ENCODE assay signal across 1 cellular context in the genomic region with DNA sequence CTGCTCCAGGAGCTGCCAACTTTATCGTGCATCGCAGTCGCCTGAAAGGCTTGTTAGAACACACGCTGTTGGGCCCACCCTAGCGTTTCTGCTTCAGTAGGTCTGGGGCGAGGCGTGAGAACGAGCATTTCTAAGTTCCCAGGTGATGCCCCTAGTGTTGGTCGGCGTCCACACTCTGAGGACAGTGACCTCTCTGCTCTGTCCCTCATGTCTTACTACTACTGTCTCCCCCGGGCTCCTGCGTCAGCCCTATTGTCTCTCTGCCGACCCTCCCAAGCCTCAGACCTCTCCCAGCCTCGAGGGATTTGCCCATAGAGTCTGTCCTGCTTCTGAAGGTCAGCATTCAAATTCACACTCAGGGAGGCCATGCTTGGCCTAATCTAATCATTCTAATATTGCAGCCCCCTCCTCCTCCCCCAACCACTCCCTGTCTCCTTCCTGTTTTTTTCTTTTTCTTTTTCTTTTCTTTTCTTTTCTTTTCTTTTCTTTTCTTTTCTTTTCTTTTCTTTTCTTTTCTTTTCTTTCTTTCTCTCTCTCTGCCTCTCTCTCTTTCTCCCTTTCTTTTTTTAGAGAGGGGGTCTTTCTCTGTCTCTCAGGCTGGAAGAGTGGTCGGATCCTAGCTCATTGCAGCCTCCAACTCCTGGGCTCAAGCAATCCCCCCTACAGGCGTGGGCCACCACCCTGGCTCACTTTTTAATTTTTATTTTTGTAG.
A peak's percentile ranks its signal among the peaks of the same experiment; 100 is the strongest.
TF ChIP-seq lines count a peak whose summit lies in the region.

No MANE protein-coding gene starts in this region.

TF ChIP-seq in HepG2, 621 proteins besides CTCF, POLR2A, EP300 and RAD21 (continued from another document and continues in another):
- TF ChIP-seq ZNF740 (CRISPR knock-in tag; IDR thresholded peaks at IDR 0.05) = no peak
- 0 out of 2 replicates have a peak, but pooled peaks have one; percentile 32 for TF ChIP-seq ZNF512B (CRISPR knock-in tag; IDR thresholded peaks at IDR 0.05; ENCODE audit: borderline replicate concordance)
- TF ChIP-seq, protein P1, sequence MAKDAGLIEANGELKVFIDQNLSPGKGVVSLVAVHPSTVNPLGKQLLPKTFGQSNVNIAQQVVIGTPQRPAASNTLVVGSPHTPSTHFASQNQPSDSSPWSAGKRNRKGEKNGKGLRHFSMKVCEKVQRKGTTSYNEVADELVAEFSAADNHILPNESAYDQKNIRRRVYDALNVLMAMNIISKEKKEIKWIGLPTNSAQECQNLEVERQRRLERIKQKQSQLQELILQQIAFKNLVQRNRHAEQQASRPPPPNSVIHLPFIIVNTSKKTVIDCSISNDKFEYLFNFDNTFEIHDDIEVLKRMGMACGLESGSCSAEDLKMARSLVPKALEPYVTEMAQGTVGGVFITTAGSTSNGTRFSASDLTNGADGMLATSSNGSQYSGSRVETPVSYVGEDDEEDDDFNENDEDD (CRISPR knock-in tag; IDR thresholded peaks at IDR 0.05; ENCODE audit: borderline replicate concordance) = no peak
- TF ChIP-seq KDM5A (IDR thresholded peaks at IDR 0.05; ENCODE audit: borderline replicate concordance, low read length) = no peak
- TF ChIP-seq SOX6 (IDR thresholded peaks at IDR 0.05) = no peak
- TF ChIP-seq SOX6 (CRISPR knock-in tag; IDR thresholded peaks at IDR 0.05) = peak; percentile 39
- no peak for TF ChIP-seq DMAP1 (CRISPR knock-in tag; IDR thresholded peaks at IDR 0.05)
- TF ChIP-seq IKZF4 (CRISPR knock-in tag; IDR thresholded peaks at IDR 0.05; ENCODE audit: borderline replicate concordance, low read depth, not compliant biosample characterization) = peak; percentile 2
- TF ChIP-seq RXRB (CRISPR knock-in tag; IDR thresholded peaks at IDR 0.05; ENCODE audit: borderline replicate concordance) = peak; percentile 80
- no peak for TF ChIP-seq EHMT2 (IDR thresholded peaks at IDR 0.05; ENCODE audit: borderline replicate concordance, low read depth, low read length)
- TF ChIP-seq FOXK1 (CRISPR knock-in tag; IDR thresholded peaks at IDR 0.05; ENCODE audit: borderline replicate concordance, low read depth) = no peak
- TF ChIP-seq NONO (IDR thresholded peaks at IDR 0.05) = no peak
- TF ChIP-seq NONO (CRISPR knock-in tag; conservative IDR thresholded peaks at IDR 0.05) = no peak
- TF ChIP-seq ZC3H13 (CRISPR knock-in tag; IDR thresholded peaks at IDR 0.05) = no peak
- no peak for TF ChIP-seq HES4 (CRISPR knock-in tag; IDR thresholded peaks at IDR 0.05; ENCODE audit: borderline replicate concordance)
- peak; percentile 84; the same call in 1 of the 2 replicates for TF ChIP-seq ZNF256 (CRISPR knock-in tag; conservative IDR thresholded peaks at IDR 0.05)
- TF ChIP-seq ZMAT3 (CRISPR knock-in tag; conservative IDR thresholded peaks at IDR 0.05) = no peak
- no peak for TF ChIP-seq HNF4G (IDR thresholded peaks at IDR 0.05; ENCODE audit: borderline replicate concordance, low read depth, low read length)
- TF ChIP-seq HNF4G (CRISPR knock-in tag; IDR thresholded peaks at IDR 0.05; ENCODE audit: borderline replicate concordance, low read depth) = no peak
- no peak for TF ChIP-seq POGZ (CRISPR knock-in tag; IDR thresholded peaks at IDR 0.05)
- no peak for TF ChIP-seq FOXO4 (CRISPR knock-in tag; conservative IDR thresholded peaks at IDR 0.05)
- peak; percentile 29 for TF ChIP-seq SKI (IDR thresholded peaks at IDR 0.05; ENCODE audit: partially characterized antibody)
- TF ChIP-seq SP140L (CRISPR knock-in tag; IDR thresholded peaks at IDR 0.05; ENCODE audit: borderline replicate concordance) = no peak
- no peak for TF ChIP-seq ZNF766 (CRISPR knock-in tag; IDR thresholded peaks at IDR 0.05; ENCODE audit: borderline replicate concordance)
- peak; percentile 76; the same call in 1 of the 2 replicates for TF ChIP-seq TGIF2 (CRISPR knock-in tag; IDR thresholded peaks at IDR 0.05)
- no peak; the same call in 1 of the 2 replicates for TF ChIP-seq KDM2A (CRISPR knock-in tag; IDR thresholded peaks at IDR 0.05; ENCODE audit: borderline replicate concordance, low read depth)
- no peak for TF ChIP-seq RNF219 (CRISPR knock-in tag; IDR thresholded peaks at IDR 0.05)
- no peak; the same call in 1 of the 2 replicates for TF ChIP-seq NAIF1 (CRISPR knock-in tag; IDR thresholded peaks at IDR 0.05; ENCODE audit: borderline replicate concordance)
- TF ChIP-seq NCOA1 (CRISPR knock-in tag; IDR thresholded peaks at IDR 0.05) = no peak
- no peak for TF ChIP-seq ZFX (CRISPR knock-in tag; IDR thresholded peaks at IDR 0.05; ENCODE audit: low read depth)
- TF ChIP-seq TRAFD1 (CRISPR knock-in tag; IDR thresholded peaks at IDR 0.05; ENCODE audit: borderline replicate concordance) = peak; percentile 7; the same call in 1 of the 2 replicates
- TF ChIP-seq FOXK2 (IDR thresholded peaks at IDR 0.05) = no peak
- no peak for TF ChIP-seq REL (CRISPR knock-in tag; conservative IDR thresholded peaks at IDR 0.05)
- TF ChIP-seq, protein P2, sequence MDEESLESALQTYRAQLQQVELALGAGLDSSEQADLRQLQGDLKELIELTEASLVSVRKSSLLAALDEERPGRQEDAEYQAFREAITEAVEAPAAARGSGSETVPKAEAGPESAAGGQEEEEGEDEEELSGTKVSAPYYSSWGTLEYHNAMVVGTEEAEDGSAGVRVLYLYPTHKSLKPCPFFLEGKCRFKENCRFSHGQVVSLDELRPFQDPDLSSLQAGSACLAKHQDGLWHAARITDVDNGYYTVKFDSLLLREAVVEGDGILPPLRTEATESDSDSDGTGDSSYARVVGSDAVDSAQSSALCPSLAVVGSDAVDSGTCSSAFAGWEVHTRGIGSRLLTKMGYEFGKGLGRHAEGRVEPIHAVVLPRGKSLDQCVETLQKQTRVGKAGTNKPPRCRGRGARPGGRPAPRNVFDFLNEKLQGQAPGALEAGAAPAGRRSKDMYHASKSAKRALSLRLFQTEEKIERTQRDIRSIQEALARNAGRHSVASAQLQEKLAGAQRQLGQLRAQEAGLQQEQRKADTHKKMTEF (CRISPR knock-in tag; IDR thresholded peaks at IDR 0.05) = no peak
- TF ChIP-seq BRD4 (CRISPR knock-in tag; IDR thresholded peaks at IDR 0.05) = no peak
- no peak for TF ChIP-seq UBTF (CRISPR knock-in tag; IDR thresholded peaks at IDR 0.05)
- 0 out of 2 replicates have a peak, but pooled peaks have one; percentile 7 for TF ChIP-seq SIX1 (CRISPR knock-in tag; IDR thresholded peaks at IDR 0.05; ENCODE audit: borderline replicate concordance)
- 0 out of 2 replicates have a peak, but pooled peaks have one; percentile 10 for TF ChIP-seq HMG20B (CRISPR knock-in tag; conservative IDR thresholded peaks at IDR 0.05)
- TF ChIP-seq RBM39 (IDR thresholded peaks at IDR 0.05; ENCODE audit: low read depth, low read length, poor library complexity, severe bottlenecking) = no peak
- TF ChIP-seq AGO1 (IDR thresholded peaks at IDR 0.05; ENCODE audit: low read depth, low read length, poor library complexity, severe bottlenecking) = no peak
- TF ChIP-seq ZNF546 (CRISPR knock-in tag; conservative IDR thresholded peaks at IDR 0.05) = no peak
- TF ChIP-seq RBM22 (optimal IDR thresholded peaks at IDR 0.05; ENCODE audit: low read length) = peak; percentile 47
- no peak for TF ChIP-seq ZNF253 (CRISPR knock-in tag; IDR thresholded peaks at IDR 0.05; ENCODE audit: borderline replicate concordance)
- no peak for TF ChIP-seq ZNF564 (CRISPR knock-in tag; IDR thresholded peaks at IDR 0.05)
- TF ChIP-seq, protein P3, sequence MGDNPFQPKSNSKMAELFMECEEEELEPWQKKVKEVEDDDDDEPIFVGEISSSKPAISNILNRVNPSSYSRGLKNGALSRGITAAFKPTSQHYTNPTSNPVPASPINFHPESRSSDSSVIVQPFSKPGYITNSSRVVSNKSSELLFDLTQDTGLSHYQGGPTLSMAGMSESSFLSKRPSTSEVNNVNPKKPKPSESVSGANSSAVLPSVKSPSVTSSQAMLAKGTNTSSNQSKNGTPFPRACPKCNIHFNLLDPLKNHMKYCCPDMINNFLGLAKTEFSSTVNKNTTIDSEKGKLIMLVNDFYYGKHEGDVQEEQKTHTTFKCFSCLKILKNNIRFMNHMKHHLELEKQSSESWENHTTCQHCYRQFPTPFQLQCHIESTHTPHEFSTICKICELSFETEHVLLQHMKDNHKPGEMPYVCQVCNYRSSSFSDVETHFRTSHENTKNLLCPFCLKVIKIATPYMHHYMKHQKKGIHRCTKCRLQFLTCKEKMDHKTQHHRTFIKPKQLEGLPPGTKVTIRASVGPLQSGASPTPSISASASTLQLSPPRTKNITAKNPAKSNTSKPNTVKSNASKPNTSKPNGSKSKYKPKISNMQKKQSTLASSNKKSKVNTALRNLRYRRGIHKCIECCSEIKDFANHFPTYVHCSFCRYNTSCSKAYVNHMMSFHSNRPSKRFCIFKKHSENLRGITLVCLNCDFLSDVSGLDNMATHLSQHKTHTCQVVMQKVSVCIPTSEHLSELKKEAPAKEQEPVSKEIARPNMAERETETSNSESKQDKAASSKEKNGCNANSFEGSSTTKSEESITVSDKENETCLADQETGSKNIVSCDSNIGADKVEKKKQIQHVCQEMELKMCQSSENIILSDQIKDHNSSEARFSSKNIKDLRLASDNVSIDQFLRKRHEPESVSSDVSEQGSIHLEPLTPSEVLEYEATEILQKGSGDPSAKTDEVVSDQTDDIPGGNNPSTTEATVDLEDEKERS (CRISPR knock-in tag; IDR thresholded peaks at IDR 0.05) = 0 out of 2 replicates have a peak, but pooled peaks have one; percentile 55
- no peak; the same call in 1 of the 2 replicates for TF ChIP-seq ZNF772 (CRISPR knock-in tag; IDR thresholded peaks at IDR 0.05)
